In the genomic region with DNA sequence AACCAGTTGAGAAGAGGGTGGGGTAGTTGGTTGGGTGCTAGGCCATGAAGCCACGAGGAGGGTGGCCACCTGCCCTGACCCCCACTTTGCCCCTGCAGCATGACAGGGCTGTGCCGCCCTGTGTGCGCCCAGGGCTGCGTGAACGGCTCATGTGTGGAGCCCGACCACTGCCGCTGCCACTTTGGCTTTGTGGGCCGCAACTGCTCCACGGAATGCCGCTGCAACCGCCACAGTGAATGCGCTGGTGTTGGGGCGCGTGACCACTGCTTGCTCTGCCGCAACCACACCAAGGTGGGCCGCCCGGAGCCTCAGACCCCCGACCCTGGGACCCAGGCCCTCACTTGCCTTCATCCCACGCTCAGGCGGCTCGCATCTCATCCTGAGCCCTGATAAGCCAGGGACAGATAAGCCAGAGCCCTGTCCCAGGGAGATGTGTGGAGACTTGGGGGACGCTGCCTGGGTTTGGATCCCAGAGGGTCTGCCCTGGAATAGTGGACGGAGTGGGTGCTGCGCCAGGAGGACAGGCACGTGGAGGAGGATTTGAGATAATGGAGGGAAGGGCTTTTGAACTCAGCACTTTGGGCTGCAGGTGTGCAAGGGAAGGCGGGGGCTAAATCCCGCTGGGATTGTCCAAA, we compare ENCODE assay signal across 17 cellular contexts. TPM values are rescaled to one million over a fixed set of nuclear protein-coding genes. Genes with fewer than 3 reads are reported as not detected.
DNase-seq lines count a peak whose midpoint lies in the region; FAIRE-seq and TF ChIP-seq lines count a peak whose summit lies in the region.
"Had no signal": no experiment of that assay in that cellular context is flagged by ENCODE, and none has a peak within 500 bp of the region (broad histone marks: within the 10 kb centered on the region; RNA-seq: fewer than 3 reads in every experiment).

No MANE protein-coding gene starts in this region.

- no peak overlapping the region for H2BK12ac ChIP-seq in mesenchymal stem cell (ENCODE audit: low read length in 2 of 2)

- peak overlapping the region; percentile 85 for H4K91ac ChIP-seq in mesenchymal stem cell (ENCODE audit: low read length)

- no peak overlapping the region for H3K4me2 ChIP-seq in mesenchymal stem cell (ENCODE audit: low read length, poor library complexity, severe bottlenecking)

- H3K27ac ChIP-seq in HUES48 (ENCODE audit: low read depth, low read length): peak overlapping the region; percentile 86
- no peak overlapping the region for H3K27ac ChIP-seq in mesenchymal stem cell (ENCODE audit: low read length, poor library complexity, severe bottlenecking)

- H3K9ac ChIP-seq in HUES48 (ENCODE audit: low read depth, low read length) (no peak overlapping the region), mesenchymal stem cell (ENCODE audit: low read length) (no peak overlapping the region)

- H3K4me3 Mint-ChIP-seq in dendritic cell treated with granulocyte-macrophage colony-stimulating factor and Interleukin-4, amounts not matched to agents 40 ng/mL and 50 ng/mL, for 4 days: no peak overlapping the region
- H3K4me3 Mint-ChIP-seq: CD4-positive, alpha-beta T cell; HFFc6 had no signal

- H3K4me1 ChIP-seq in HUES48 (ENCODE audit: control insufficient read depth, insufficient read depth, low read length) (peaks cover 34% of the 10 kb centered on the region), mesenchymal stem cell (ENCODE audit: control insufficient read depth, insufficient read depth, low read depth, low read length) (peaks cover 6% of the 10 kb centered on the region)
- H3K4me1 ChIP-seq: BE2C had no signal

- DNase-seq in mesenchymal stem cell: no peak
- no peak for DNase-seq in urothelium cell line (ENCODE audit: low spot score)
- no peak for DNase-seq in activated CD4-positive, CD25-positive, alpha-beta regulatory T cell (lab: John Stamatoyannopoulos, UW)
- no peak for DNase-seq in erythroblast (lab: John Stamatoyannopoulos, UW)
- no peak for DNase-seq in activated CD4-positive, CD25-positive, alpha-beta regulatory T cell treated with anti-CD3 and anti-CD28 coated beads, Interleukin-2, amount 50 U/mL, for 72 hours
- DNase-seq: BE2C; CD4-positive, alpha-beta T cell; DMS79; HFFc6; MG63; NCI-H187; NCI-H446; NCI-H526; OCI-M1; Right ventricle myocardium superior had no signal

- no peak overlapping the region for H2BK15ac ChIP-seq in mesenchymal stem cell (ENCODE audit: low read depth, poor library complexity, severe bottlenecking)

- H2AFZ ChIP-seq in mesenchymal stem cell (ENCODE audit: low read depth, low read length): no peak overlapping the region

- peak; percentile 44 for FAIRE-seq in urothelium cell line (lab: Jason Lieb, UNC)

- no peak overlapping the region for H3K18ac ChIP-seq in mesenchymal stem cell (ENCODE audit: low read depth in 1 of 2, low read length in 2 of 2)

- no peak overlapping the region for H3K23ac ChIP-seq in mesenchymal stem cell (ENCODE audit: low read length in 2 of 2)

- no peaks in the 10 kb centered on the region for H3K79me1 ChIP-seq in mesenchymal stem cell (replicated peaks; ENCODE audit: low read length, poor library complexity, severe bottlenecking)

- H3K27me3 ChIP-seq in HUES48 (ENCODE audit: control insufficient read depth, insufficient read depth, low read length): no peaks in the 10 kb centered on the region
- H3K27me3 ChIP-seq in mesenchymal stem cell (ENCODE audit: control insufficient read depth in 1 of 2, insufficient read depth in 1 of 2, low read length in 2 of 2): no peaks in the 10 kb centered on the region
- H3K27me3 ChIP-seq: BE2C, MG63 had no signal

- H2BK120ac ChIP-seq in mesenchymal stem cell (ENCODE audit: low read depth, low read length): no peak overlapping the region

- H3K4ac ChIP-seq in mesenchymal stem cell (ENCODE audit: low read depth in 1 of 2, low read length in 2 of 2): no peak overlapping the region

- peak overlapping the region in 1 of 2 experiments; percentile 11 for H3K14ac ChIP-seq in mesenchymal stem cell (ENCODE audit: low read length in 2 of 2)

- H2AK5ac ChIP-seq in mesenchymal stem cell (ENCODE audit: low read length, severe bottlenecking): no peak overlapping the region

- H3K9me3 Mint-ChIP-seq in dendritic cell treated with granulocyte-macrophage colony-stimulating factor and Interleukin-4, amounts not matched to agents 40 ng/mL and 50 ng/mL, for 4 days: no peaks in the 10 kb centered on the region
- H3K9me3 Mint-ChIP-seq: CD4-positive, alpha-beta T cell; HFFc6 had no signal

- no peak overlapping the region for H3K4me3 ChIP-seq in HUES48 (ENCODE audit: low read depth, low read length)
- no peak overlapping the region for H3K4me3 ChIP-seq in mesenchymal stem cell (ENCODE audit: insufficient read depth in 1 of 2, low read depth in 1 of 2, low read length in 2 of 2)
- H3K4me3 ChIP-seq: MG63 had no signal

- no peak for TF ChIP-seq POLR2A in erythroblast (IDR thresholded peaks at IDR 0.05; ENCODE audit: low read length)

- H3K27me3 Mint-ChIP-seq in dendritic cell treated with granulocyte-macrophage colony-stimulating factor and Interleukin-4, amounts not matched to agents 40 ng/mL and 50 ng/mL, for 4 days: no peaks in the 10 kb centered on the region
- H3K27me3 Mint-ChIP-seq: CD4-positive, alpha-beta T cell had no signal

- 89% methylated on average over 26 of the region's 27 CpGs for WGBS in mesenchymal stem cell

- peaks cover 6% of the 10 kb centered on the region for H3K36me3 ChIP-seq in HUES48 (ENCODE audit: control insufficient read depth, insufficient read depth, low read length)
- H3K36me3 ChIP-seq in mesenchymal stem cell (ENCODE audit: control insufficient read depth in 1 of 2, insufficient read depth in 2 of 2, low read depth in 1 of 2, low read length in 2 of 2): peaks cover 21 to 39% of the 10 kb centered on the region in 2 experiments

- intact Hi-C loops in dendritic cell treated with granulocyte-macrophage colony-stimulating factor and Interleukin-4, amounts not matched to agents 40 ng/mL and 50 ng/mL, for 4 days (cut with micrococcal nuclease): no loop called here

- H3K4me1 Mint-ChIP-seq in dendritic cell treated with granulocyte-macrophage colony-stimulating factor and Interleukin-4, amounts not matched to agents 40 ng/mL and 50 ng/mL, for 4 days (ENCODE audit: low read depth): peaks cover 32% of the 10 kb centered on the region

- H3K36me3 Mint-ChIP-seq in dendritic cell treated with granulocyte-macrophage colony-stimulating factor and Interleukin-4, amounts not matched to agents 40 ng/mL and 50 ng/mL, for 4 days (ENCODE audit: low read depth): peaks cover 14% of the 10 kb centered on the region

- no peaks in the 10 kb centered on the region for H3K9me3 ChIP-seq in HUES48 (ENCODE audit: control insufficient read depth, insufficient read depth, low read length)
- no peaks in the 10 kb centered on the region for H3K9me3 ChIP-seq in mesenchymal stem cell (ENCODE audit: control insufficient read depth, low read length)
- H3K9me3 ChIP-seq: BE2C, MG63 had no signal

- H3K27ac Mint-ChIP-seq in dendritic cell treated with granulocyte-macrophage colony-stimulating factor and Interleukin-4, amounts not matched to agents 40 ng/mL and 50 ng/mL, for 4 days: peak overlapping the region; percentile 67
- H3K27ac Mint-ChIP-seq: CD4-positive, alpha-beta T cell; HFFc6 had no signal

- H4K8ac ChIP-seq in mesenchymal stem cell (ENCODE audit: low read length): no peak overlapping the region

- H2BK5ac ChIP-seq in mesenchymal stem cell (ENCODE audit: low read depth, low read length, poor library complexity, severe bottlenecking): no peak overlapping the region

RNA-seq across cellular contexts. Expression of a gene that starts 20.5 kb away (rescaled TPM):
- 2.6 TPM for polyA plus RNA-seq in mesenchymal stem cell (2013, experiment 1 of 2)
- polyA plus RNA-seq in mesenchymal stem cell (2013, experiment 2 of 2): 3.9 TPM

RNA-seq across cellular contexts. Expression of a gene that starts 44.1 kb away (rescaled TPM):
- polyA plus RNA-seq in mesenchymal stem cell (2013, experiment 1 of 2): 19.0 TPM
- 17.8 TPM for polyA plus RNA-seq in mesenchymal stem cell (2013, experiment 2 of 2)

RNA-seq across cellular contexts. Expression of a gene that starts 56.4 kb away (rescaled TPM):
- polyA plus RNA-seq in mesenchymal stem cell (2013, experiment 1 of 2): 0.07 TPM
- 0.23 TPM for polyA plus RNA-seq in mesenchymal stem cell (2013, experiment 2 of 2)

RNA-seq across cellular contexts. Expression of a gene that starts 57.6 kb away (rescaled TPM):
- 1.6 TPM for polyA plus RNA-seq in mesenchymal stem cell (2013, experiment 1 of 2)
- 2.0 TPM for polyA plus RNA-seq in mesenchymal stem cell (2013, experiment 2 of 2)
